Comparison of ENCODE assay signal across 11 cellular contexts in genomic region chr3:16550305-16550675, GRCh38. TPM values are rescaled to one million over a fixed set of nuclear protein-coding genes. Genes with fewer than 3 reads are reported as not detected.
A peak's percentile ranks its signal among the peaks of the same experiment; 100 is the strongest.
DNase-seq lines count a peak whose midpoint lies in the region; ATAC-seq and TF ChIP-seq lines count a peak whose summit lies in the region.
"Had no signal": no experiment of that assay in that cellular context is flagged by ENCODE, and none has a peak within 500 bp of the region (broad histone marks: within the 10 kb centered on the region; RNA-seq: fewer than 3 reads in every experiment).

No MANE protein-coding gene starts in this region.

- intact Hi-C loops in left ventricle myocardium inferior (cut with micrococcal nuclease) (no loop called here), Right ventricle myocardium inferior (cut with DNase I) (loop anchor here (1.0 to 10.0 kb wide), 4 partner anchors 260 to 735 kb away; no protein-coding TSS in a partner anchor)

- H3K27ac ChIP-seq in left ventricle myocardium inferior (replicated peaks) (peak overlapping the region; percentile 69), iPS-20b (ENCODE audit: low read length) (no peak overlapping the region)

- peak overlapping the region; percentile 42 for H3K4me3 ChIP-seq in left ventricle myocardium inferior
- H3K4me3 ChIP-seq in iPS-20b (ENCODE audit: low read length), result peak overlapping the region; percentile 40; the same call in 1 of the 2 replicates

- no peaks in the 10 kb centered on the region for H3K36me3 ChIP-seq in left ventricle myocardium inferior
- no peaks in the 10 kb centered on the region for H3K36me3 ChIP-seq in iPS-20b (ENCODE audit: insufficient read depth, low read depth, low read length)

- DNase-seq in left ventricle myocardium inferior (no peak), Right ventricle myocardium inferior (ENCODE audit: missing footprints) (no peak), SK-MEL-5 (ENCODE audit: low read depth, low spot score) (peak; percentile 47), kidney glomerular epithelial cell (lab: John Stamatoyannopoulos, UW) (no peak), SW480 (ENCODE audit: low spot score) (no peak), D341Med (ENCODE audit: low spot score) (no peak)
- DNase-seq in naive thymus-derived CD8-positive, alpha-beta T cell, result no peak

- H3K27ac Mint-ChIP-seq in naive thymus-derived CD8-positive, alpha-beta T cell, result no peak overlapping the region

- in situ Hi-C loops in SK-MEL-5 (cut with HindIII; ENCODE audit: low pct_unique_long_range_greater_than_20kb, low sequenced_read_pairs), result loop anchor here (25.0 kb wide), 1 partner anchor 213 kb away; no protein-coding TSS in a partner anchor

- POLR2A ChIA-PET in naive thymus-derived CD8-positive, alpha-beta T cell (lab: Charles Lee), result interaction anchor here (0.9 to 1.5 kb wide), 2 partner anchors 260 to 278 kb away, joined by 3 to 6 read pairs; no protein-coding TSS in a partner anchor

- no peaks in the 10 kb centered on the region for H3K36me3 Mint-ChIP-seq in naive thymus-derived CD8-positive, alpha-beta T cell

- H3K9me3 ChIP-seq in left ventricle myocardium inferior (replicated peaks) (no peaks in the 10 kb centered on the region), iPS-20b (ENCODE audit: insufficient read depth, low read depth, low read length) (no peaks in the 10 kb centered on the region)

- peaks cover 0 to 27% (median 5%) of the 10 kb centered on the region in 4 donors for H3K4me1 Mint-ChIP-seq in naive thymus-derived CD8-positive, alpha-beta T cell

- H3K9ac ChIP-seq in iPS-20b (ENCODE audit: low read depth, low read length), result peak overlapping the region; percentile 49; the same call in 1 of the 2 replicates

- TF ChIP-seq CTCF in left ventricle myocardium inferior (IDR thresholded peaks at IDR 0.05; ENCODE audit: borderline replicate concordance), result no peak

- peaks cover 24% of the 10 kb centered on the region for H3K4me1 ChIP-seq in left ventricle myocardium inferior
- peaks cover 9% of the 10 kb centered on the region; the same call in 1 of the 2 replicates for H3K4me1 ChIP-seq in iPS-20b (ENCODE audit: insufficient read depth, low read length)

- peaks cover 0 to 3% (median 0%) of the 10 kb centered on the region in 9 donors for H3K9me3 Mint-ChIP-seq in naive thymus-derived CD8-positive, alpha-beta T cell

- H3K4me3 Mint-ChIP-seq in naive thymus-derived CD8-positive, alpha-beta T cell, result no peak overlapping the region

- no peak for ATAC-seq in Right ventricle myocardium inferior
- ATAC-seq in naive thymus-derived CD8-positive, alpha-beta T cell, result no peak

- peaks cover 0 to 4% (median 0%) of the 10 kb centered on the region in 5 donors for H3K27me3 Mint-ChIP-seq in naive thymus-derived CD8-positive, alpha-beta T cell

- no peaks in the 10 kb centered on the region for H3K27me3 ChIP-seq in left ventricle myocardium inferior (ENCODE audit: low read depth)
- H3K27me3 ChIP-seq in iPS-20b (ENCODE audit: insufficient read depth, low read length), result no peaks in the 10 kb centered on the region

RNA-seq across cellular contexts. Expression of gene RFTN1, which starts 36.8 kb away (rescaled TPM):
- total RNA-seq in left ventricle myocardium inferior (22.9 TPM), Right ventricle myocardium inferior (26.8 TPM)
- total RNA-seq in SK-MEL-5 (2014; rRNA removed; shearing (Covaris generic)), result 1.8 and 2.8 TPM in 2 replicates
- 5.9 and 7.5 TPM in 2 replicates for polyA plus RNA-seq in SK-MEL-5 (2015; cell fraction: cytosol; rRNA removed)
- 3.0 and 4.4 TPM in 2 replicates for polyA plus RNA-seq in SK-MEL-5 (2015; cell fraction: nucleus; rRNA removed)
- 10 to 100 TPM; 61.4 to 61.8 TPM for total RNA-seq in naive thymus-derived CD8-positive, alpha-beta T cell
- polyA plus RNA-seq in naive thymus-derived CD8-positive, alpha-beta T cell, result 10 to 100 TPM; 35.3 to 44.2 (median 36.8) TPM

RNA-seq across cellular contexts. Expression of gene DAZL, which starts 54.9 kb away (rescaled TPM):
- total RNA-seq in left ventricle myocardium inferior (not detected), Right ventricle myocardium inferior (not detected)
- not detected in 2 replicates for total RNA-seq in SK-MEL-5 (2014; rRNA removed; shearing (Covaris generic))
- not detected in 2 replicates for polyA plus RNA-seq in SK-MEL-5 (2015; cell fraction: cytosol; rRNA removed)
- polyA plus RNA-seq in SK-MEL-5 (2015; cell fraction: nucleus; rRNA removed), result not detected in 2 replicates
- total RNA-seq in naive thymus-derived CD8-positive, alpha-beta T cell, result not detected
- not detected for polyA plus RNA-seq in naive thymus-derived CD8-positive, alpha-beta T cell
- total RNA-seq: activated T-cell treated with anti-CD3 and anti-CD28 coated beads, Interleukin-2, amount 50 U/mL, for 72 hours; subcutaneous adipose tissue had no signal
- polyA plus RNA-seq: BJ had no signal
